In the genomic region with DNA sequence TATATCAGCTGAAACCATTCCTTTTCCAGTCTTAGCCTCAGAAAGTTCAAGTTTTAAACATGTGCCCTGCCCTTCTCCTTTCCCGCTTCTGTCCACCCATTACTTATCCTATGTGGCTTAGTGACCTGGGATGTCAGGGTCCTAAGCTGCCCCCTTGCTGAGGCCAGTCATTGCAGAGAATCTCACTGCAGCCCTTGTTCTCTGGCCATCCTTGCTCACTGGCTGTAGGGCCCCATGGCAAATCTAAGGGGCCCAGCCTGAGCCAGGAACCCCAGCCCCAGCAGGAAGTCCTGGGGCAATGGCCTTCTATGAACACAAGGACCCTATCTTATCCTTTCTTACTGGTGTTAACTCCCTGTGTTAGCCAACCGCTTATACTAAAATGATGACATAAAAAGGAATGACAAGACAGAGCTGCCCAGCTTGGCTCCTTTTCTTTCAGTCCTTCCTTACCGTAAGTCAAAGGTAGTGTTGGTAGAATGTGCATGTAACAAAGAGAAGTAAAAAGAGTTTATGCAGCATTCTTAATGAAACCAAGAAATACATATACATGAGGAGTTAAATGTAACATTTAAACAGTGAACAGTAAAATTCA, we compare ENCODE assay signal across 1 cellular context.
TF ChIP-seq lines count a peak whose summit lies in the region.

No MANE protein-coding gene starts in this region.

TF ChIP-seq in IMR-90, 13 proteins besides CTCF, POLR2A, EP300 and RAD21:
- TF ChIP-seq SMC3 (IDR thresholded peaks at IDR 0.05; ENCODE audit: low read depth, low read length): no peak
- TF ChIP-seq MAZ (IDR thresholded peaks at IDR 0.05; ENCODE audit: borderline replicate concordance, low read depth, low read length): no peak
- TF ChIP-seq, protein P1, sequence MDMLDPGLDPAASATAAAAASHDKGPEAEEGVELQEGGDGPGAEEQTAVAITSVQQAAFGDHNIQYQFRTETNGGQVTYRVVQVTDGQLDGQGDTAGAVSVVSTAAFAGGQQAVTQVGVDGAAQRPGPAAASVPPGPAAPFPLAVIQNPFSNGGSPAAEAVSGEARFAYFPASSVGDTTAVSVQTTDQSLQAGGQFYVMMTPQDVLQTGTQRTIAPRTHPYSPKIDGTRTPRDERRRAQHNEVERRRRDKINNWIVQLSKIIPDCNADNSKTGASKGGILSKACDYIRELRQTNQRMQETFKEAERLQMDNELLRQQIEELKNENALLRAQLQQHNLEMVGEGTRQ (IDR thresholded peaks at IDR 0.05; ENCODE audit: low read depth, low read length): no peak
